ENCODE assay signal across 8 cellular contexts in the genomic region with DNA sequence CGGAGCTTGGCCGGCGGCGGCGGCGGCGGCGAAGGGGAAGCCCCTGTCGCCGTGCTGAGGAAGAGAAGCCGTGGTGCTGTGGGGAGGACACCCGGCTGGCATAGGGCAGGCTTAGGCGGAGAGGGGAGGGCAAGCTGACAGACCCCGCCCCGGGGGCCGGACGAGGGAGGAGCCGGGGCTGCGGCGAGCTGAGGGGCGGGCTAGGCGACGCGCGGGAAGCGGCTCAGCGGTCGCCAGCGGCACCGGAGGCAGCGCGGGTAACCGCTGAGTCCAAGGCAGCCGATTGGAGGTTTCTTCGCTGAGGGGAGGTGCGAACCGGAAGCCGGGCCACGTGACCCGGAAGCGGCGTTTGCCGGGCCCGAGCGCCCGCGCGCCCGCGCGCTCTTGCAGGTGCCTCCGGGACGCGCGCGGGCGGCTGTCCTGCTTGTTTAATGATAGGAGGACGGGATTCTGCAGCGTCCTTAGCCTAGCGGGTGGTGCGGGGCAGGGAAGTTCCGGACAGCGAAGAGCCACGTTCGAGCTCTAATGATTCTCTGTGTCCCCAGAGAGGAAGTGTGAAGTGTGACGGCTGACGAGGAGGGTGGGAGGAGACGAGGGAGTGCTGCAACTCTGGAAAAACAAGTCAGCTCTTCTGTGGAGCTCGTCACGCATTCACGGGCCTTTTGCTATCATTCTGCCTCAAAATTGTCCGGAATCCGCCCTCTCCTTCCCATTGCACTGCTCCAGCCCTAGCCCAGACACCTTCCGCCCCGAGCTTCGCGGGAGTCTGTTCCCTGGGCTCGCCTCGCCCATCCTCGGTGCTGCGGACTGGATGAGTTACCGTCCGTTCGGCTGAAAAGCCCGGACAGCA. TPM values are rescaled to one million over a fixed set of nuclear protein-coding genes. Genes with fewer than 3 reads are reported as not detected.
DNase-seq lines count a peak whose midpoint lies in the region; ATAC-seq, FAIRE-seq and TF ChIP-seq lines count a peak whose summit lies in the region.

A gene (minus strand): TSS at position 102 of the 850 bp plus-strand sequence. CDS start 2,289 bp downstream, outside the sequence.

- H3K9me3 Mint-ChIP-seq in activated naive CD8-positive, alpha-beta T cell treated with anti-CD3 and anti-CD28 coated beads, Interleukin-2, amount 50 U/mL, for 24 hours, result no peaks in the 10 kb centered on the region

- H3K27me3 Mint-ChIP-seq in activated naive CD8-positive, alpha-beta T cell treated with anti-CD3 and anti-CD28 coated beads, Interleukin-2, amount 50 U/mL, for 24 hours, result no peaks in the 10 kb centered on the region

- peak within 1 kb of the TSS; percentile 86 for H3K4me3 Mint-ChIP-seq in activated naive CD8-positive, alpha-beta T cell treated with anti-CD3 and anti-CD28 coated beads, Interleukin-2, amount 50 U/mL, for 24 hours

- H3K4me3 ChIP-seq in parathyroid adenoma (ENCODE audit: low read depth, low read length), result peak within 1 kb of the TSS; percentile 69
- peak within 1 kb of the TSS; percentile 84 to 87 for H3K4me3 ChIP-seq in tibial artery

- peaks cover 22% of the 10 kb centered on the region for H3K4me1 Mint-ChIP-seq in activated naive CD8-positive, alpha-beta T cell treated with anti-CD3 and anti-CD28 coated beads, Interleukin-2, amount 50 U/mL, for 24 hours

- FAIRE-seq in GM12892 (lab: Jason Lieb, UNC), result peak; percentile 100

- DNase-seq in GM12892 (ENCODE audit: insufficient read length), result peak; percentile 75
- DNase-seq in NCI-H1436 (lab: John Stamatoyannopoulos, UW), result peak; percentile 84
- peak; percentile 94 for DNase-seq in SW480 (ENCODE audit: low spot score)
- DNase-seq in activated naive CD8-positive, alpha-beta T cell treated with anti-CD3 and anti-CD28 coated beads, Interleukin-2, amount 50 U/mL, for 24 hours, result peak; percentile 88
- DNase-seq in Right ventricle myocardium superior, result peak; percentile 94
- DNase-seq in tibial artery, result peak; percentile 85 to 94

- H3K4me2 ChIP-seq in parathyroid adenoma (ENCODE audit: low read length), result peak within 1 kb of the TSS; percentile 78

- H3K4me1 ChIP-seq in parathyroid adenoma, result peaks cover 4% of the 10 kb centered on the region
- peaks cover 0 to 16% (median 0%) of the 10 kb centered on the region in 4 donors for H3K4me1 ChIP-seq in tibial artery

- H3K27ac ChIP-seq in parathyroid adenoma (peak within 1 kb of the TSS; percentile 90), tibial artery (peak within 1 kb of the TSS; percentile 83 to 86)

- intact Hi-C loops in Right ventricle myocardium superior (cut with DNase I) (no loop called here), tibial artery (cut with DNase I; ENCODE audit: low total_unique reads) (loop anchor here (10.0 kb wide), 2 partner anchors 180 to 360 kb away; a partner anchor contains a TSS)

- H2AFZ ChIP-seq in parathyroid adenoma, result peak within 1 kb of the TSS; percentile 88

- H3K36me3 ChIP-seq in parathyroid adenoma (ENCODE audit: control insufficient read depth, insufficient read depth, low read length) (no peaks in the 10 kb centered on the region), tibial artery (no peaks in the 10 kb centered on the region)

- peaks cover 11% of the 10 kb centered on the region for H3K36me3 Mint-ChIP-seq in activated naive CD8-positive, alpha-beta T cell treated with anti-CD3 and anti-CD28 coated beads, Interleukin-2, amount 50 U/mL, for 24 hours (ENCODE audit: low read depth)

- H3K9me3 ChIP-seq in parathyroid adenoma (ENCODE audit: control insufficient read depth, low read length) (no peaks in the 10 kb centered on the region), tibial artery (no peaks in the 10 kb centered on the region)

- H3K27me3 ChIP-seq in parathyroid adenoma (ENCODE audit: control insufficient read depth, insufficient read depth, low read length) (no peaks in the 10 kb centered on the region), tibial artery (no peaks in the 10 kb centered on the region)

- ATAC-seq in HG02840 (IDR thresholded peaks at IDR 0.05; ENCODE audit: low FRiP score, unreplicated experiment), result peak; percentile 93
- peak; percentile 99 for ATAC-seq in activated naive CD8-positive, alpha-beta T cell treated with anti-CD3 and anti-CD28 coated beads, Interleukin-2, amount 50 U/mL, for 24 hours
- peak; percentile 98 for ATAC-seq in Right ventricle myocardium superior (ENCODE audit: poor library complexity)

- peak within 1 kb of the TSS; percentile 95 for H3K27ac Mint-ChIP-seq in activated naive CD8-positive, alpha-beta T cell treated with anti-CD3 and anti-CD28 coated beads, Interleukin-2, amount 50 U/mL, for 24 hours

- TF ChIP-seq CTCF in parathyroid adenoma (IDR thresholded peaks at IDR 0.05) (no peak), tibial artery (IDR thresholded peaks at IDR 0.05) (no peak)

- TF ChIP-seq POLR2A in GM12892 (IDR thresholded peaks at IDR 0.05; ENCODE audit: low read depth, low read length), result peak; percentile 81

- H3K9ac ChIP-seq in parathyroid adenoma, result no peak within 1 kb of the TSS

- no peaks in the 10 kb centered on the region for H3K79me2 ChIP-seq in parathyroid adenoma

RNA-seq across cellular contexts. Expression of the gene that starts here (rescaled TPM):
- polyA plus RNA-seq in GM12892 (2012; ENCODE audit: missing spikeins), result 82.7 TPM
- 117 TPM for total RNA-seq in Right ventricle myocardium superior

Comparison
In these comparisons a context has a peak if more than half of its experiments do, and no peak if none do; other contexts are left out.
1. Peak in every context shown above with its lines: DNase-seq, ATAC-seq, H3K4me3 ChIP-seq and H3K27ac ChIP-seq.